Comparison of ENCODE assay signal across 25 cellular contexts in genomic region chrX:17425151-17425550, GRCh38.
"Had no signal": no experiment of that assay in that cellular context is flagged by ENCODE, and none has a peak within 500 bp of the region (broad histone marks: within the 10 kb centered on the region; RNA-seq: fewer than 3 reads in every experiment).

No MANE protein-coding gene starts in this region.

- H3K9ac ChIP-seq: parathyroid adenoma had no signal

- H3K27ac ChIP-seq: colonic mucosa, heart left ventricle, parathyroid adenoma, psoas muscle, SK-N-MC, suprapubic skin, tibial artery, upper lobe of right lung, VCaP had no signal

- H3K27ac Mint-ChIP-seq: naive B cell; stimulated activated naive B cell treated with anti-CD40 and anti-IgM and Interleukin-4, amounts not matched to agents 10 μg/mL and 1 μg/mL and 100 μg/mL, for 72 hours had no signal

- FAIRE-seq: endometrium had no signal

- H3K4me3 ChIP-seq: colonic mucosa, heart left ventricle, psoas muscle, SK-N-MC, suprapubic skin, tibial artery, upper lobe of right lung had no signal

- H3K9me3 ChIP-seq: colonic mucosa, heart left ventricle, psoas muscle, suprapubic skin, tibial artery, upper lobe of right lung had no signal

- H3K4me1 Mint-ChIP-seq: naive B cell; stimulated activated naive B cell treated with anti-CD40 and anti-IgM and Interleukin-4, amounts not matched to agents 10 μg/mL and 1 μg/mL and 100 μg/mL, for 72 hours had no signal

- H3K4me3 Mint-ChIP-seq: naive B cell; stimulated activated naive B cell treated with anti-CD40 and anti-IgM and Interleukin-4, amounts not matched to agents 10 μg/mL and 1 μg/mL and 100 μg/mL, for 72 hours had no signal

- H3K27me3 ChIP-seq: colonic mucosa, heart left ventricle, suprapubic skin, tibial artery, upper lobe of right lung had no signal

- H3K36me3 ChIP-seq: colonic mucosa, heart left ventricle, suprapubic skin, tibial artery, upper lobe of right lung had no signal

- ATAC-seq: activated CD4-positive, CD25-positive, alpha-beta regulatory T cell treated with anti-CD3 and anti-CD28 coated beads, Interleukin-2, amount 50 U/mL, for 24 hours; heart left ventricle; left ventricle myocardium superior; psoas muscle; stimulated activated naive B cell treated with anti-CD40 and anti-IgM and Interleukin-4, amounts not matched to agents 10 μg/mL and 1 μg/mL and 100 μg/mL, for 72 hours; upper lobe of right lung had no signal

- H3K4me1 ChIP-seq: colonic mucosa, heart left ventricle, parathyroid adenoma, psoas muscle, suprapubic skin, upper lobe of right lung had no signal

- DNase-seq: activated CD4-positive, alpha-beta T cell treated with anti-CD3 and anti-CD28 coated beads for 48 hours; activated CD4-positive, alpha-beta T cell treated with anti-CD3 and anti-CD28 coated beads, Interleukin-2, amount 50 U/mL, for 48 hours; activated CD8-positive, alpha-beta memory T cell treated with anti-CD3 and anti-CD28 coated beads, Interleukin-2, amount 50 U/mL, for 4 hours; activated gamma-delta T cell treated with Interleukin-2 at 50 U/mL for 16 hours; activated naive CD4-positive, alpha-beta T cell treated with anti-CD3 and anti-CD28 coated beads, Interleukin-2, amount 50 U/mL, for 16 hours; activated T-cell treated with anti-CD3 and anti-CD28 coated beads, Interleukin-2, amount 50 U/mL, for 1 hour; amygdala; colonic mucosa; effector CD8-positive, alpha-beta T cell; erythroblast; heart left ventricle; left ventricle myocardium superior; naive B cell; psoas muscle; stimulated activated CD4-positive, alpha-beta T cell treated with anti-CD3 and anti-CD28 coated beads, Interleukin-15, amount 100 ng/mL, for 24 hours; stimulated activated CD4-positive, alpha-beta T cell treated with anti-CD3 and anti-CD28 coated beads, Interleukin-2, amount 100 ng/mL, for 24 hours; stimulated activated naive B cell treated with anti-CD40 and anti-IgM and Interleukin-4, amounts not matched to agents 10 μg/mL and 1 μg/mL and 100 μg/mL, for 72 hours; tibial artery; upper lobe of right lung had no signal

- H3K36me3 Mint-ChIP-seq: naive B cell; stimulated activated naive B cell treated with anti-CD40 and anti-IgM and Interleukin-4, amounts not matched to agents 10 μg/mL and 1 μg/mL and 100 μg/mL, for 72 hours had no signal

- H3K27me3 Mint-ChIP-seq: naive B cell had no signal
